In genomic region chr16:25126820-25127232, GRCh38 we compare ENCODE assay signal across 9 cellular contexts. TPM values are rescaled to one million over a fixed set of nuclear protein-coding genes. Genes with fewer than 3 reads are reported as not detected.
DNase-seq lines count a peak whose midpoint lies in the region; ATAC-seq and TF ChIP-seq lines count a peak whose summit lies in the region.
"Had no signal": no experiment of that assay in that cellular context is flagged by ENCODE, and none has a peak within 500 bp of the region (broad histone marks: within the 10 kb centered on the region; RNA-seq: fewer than 3 reads in every experiment).

No MANE protein-coding gene starts in this region.

- peaks cover 16 to 35% (median 34%) of the 10 kb centered on the region in 4 donors for H3K4me1 Mint-ChIP-seq in naive thymus-derived CD8-positive, alpha-beta T cell

- H3K9ac ChIP-seq in SU-DHL-6 (ENCODE audit: low read length) (no peak overlapping the region), colonic mucosa (ENCODE audit: low read depth in 2 of 2, low read length in 2 of 2) (no peak overlapping the region)

- H3F3A ChIP-seq in SU-DHL-6 (ENCODE audit: insufficient read depth), result no peaks in the 10 kb centered on the region

- peak; percentile 43 to 58 for ATAC-seq in naive thymus-derived CD8-positive, alpha-beta T cell
- ATAC-seq in GM21529 (IDR thresholded peaks at IDR 0.05; ENCODE audit: unreplicated experiment) (no peak), HG02610 (IDR thresholded peaks at IDR 0.05; ENCODE audit: unreplicated experiment) (no peak)

- H3K4me2 ChIP-seq in SU-DHL-6 (ENCODE audit: low read depth, low read length, poor library complexity, severe bottlenecking), result no peak overlapping the region

- no peaks in the 10 kb centered on the region for H3K79me2 ChIP-seq in SU-DHL-6 (ENCODE audit: insufficient read depth, low read length)

- H3K4me3 Mint-ChIP-seq in naive thymus-derived CD8-positive, alpha-beta T cell, result no peak overlapping the region

- peak; percentile 40 for TF ChIP-seq CTCF in SU-DHL-6 (IDR thresholded peaks at IDR 0.05; ENCODE audit: insufficient read depth, low read length, poor library complexity, severe bottlenecking)
- TF ChIP-seq CTCF in colonic mucosa (IDR thresholded peaks at IDR 0.05), result peak; percentile 66

- no peak overlapping the region for H3K4me3 ChIP-seq in SU-DHL-6 (ENCODE audit: insufficient read depth, low read length, poor library complexity, severe bottlenecking)
- no peak overlapping the region for H3K4me3 ChIP-seq in colonic mucosa

- DNase-seq in COLO829 (ENCODE audit: low spot score) (peak; percentile 75), HPDE6-E6E7 (ENCODE audit: extremely low spot score) (peak; percentile 69), colonic mucosa (peak; percentile 78), GM19238 (ENCODE audit: insufficient read length, low spot score) (no peak)
- DNase-seq in naive thymus-derived CD8-positive, alpha-beta T cell, result peak in 3 of 10 donors; percentile 21 to 31 (median 30)
- DNase-seq: naive B cell had no signal

- POLR2A ChIA-PET in naive thymus-derived CD8-positive, alpha-beta T cell (lab: Charles Lee), result no interaction called here

- H3K27ac Mint-ChIP-seq in naive thymus-derived CD8-positive, alpha-beta T cell, result peak overlapping the region in 7 of 10 donors; percentile 2 to 61 (median 43)

- no peaks in the 10 kb centered on the region for H3K9me3 Mint-ChIP-seq in naive thymus-derived CD8-positive, alpha-beta T cell
- H3K9me3 Mint-ChIP-seq: naive B cell had no signal

- H3K4me1 ChIP-seq in colonic mucosa, result no peaks in the 10 kb centered on the region

- peaks cover 0 to 52% (median 13%) of the 10 kb centered on the region in 3 donors for H3K36me3 Mint-ChIP-seq in naive thymus-derived CD8-positive, alpha-beta T cell

- H3K27ac ChIP-seq in SU-DHL-6 (ENCODE audit: low read depth, low read length) (no peak overlapping the region), colonic mucosa (no peak overlapping the region)

- no peaks in the 10 kb centered on the region for H3K9me2 ChIP-seq in SU-DHL-6 (replicated peaks; ENCODE audit: insufficient read depth, low read length)

- H3K36me3 ChIP-seq in SU-DHL-6 (ENCODE audit: low read length), result peaks cover 4% of the 10 kb centered on the region; the same call in 1 of the 2 replicates
- H3K36me3 ChIP-seq in colonic mucosa, result no peaks in the 10 kb centered on the region

- H3K27me3 ChIP-seq in SU-DHL-6 (ENCODE audit: low read length) (no peaks in the 10 kb centered on the region), colonic mucosa (no peaks in the 10 kb centered on the region)

- no peaks in the 10 kb centered on the region for H3K9me3 ChIP-seq in SU-DHL-6 (ENCODE audit: insufficient read depth, low read length)
- no peaks in the 10 kb centered on the region for H3K9me3 ChIP-seq in colonic mucosa

- H2AFZ ChIP-seq in SU-DHL-6 (ENCODE audit: low read depth, low read length, severe bottlenecking), result no peak overlapping the region

- H4K20me1 ChIP-seq in SU-DHL-6 (ENCODE audit: low read depth, low read length), result no peaks in the 10 kb centered on the region

- intact Hi-C loops in colonic mucosa (cut with DNase I), result loop anchor here (2.0 kb wide), 2 partner anchors 72 to 98 kb away; no protein-coding TSS in a partner anchor

- no peaks in the 10 kb centered on the region for H3K27me3 Mint-ChIP-seq in naive thymus-derived CD8-positive, alpha-beta T cell
- H3K27me3 Mint-ChIP-seq: naive B cell had no signal

RNA-seq across cellular contexts. Expression of gene LCMT1, which starts 15.3 kb away (rescaled TPM):
- total RNA-seq in colonic mucosa, result 10 to 100 TPM; 46.9 to 47.6 TPM
- total RNA-seq in naive thymus-derived CD8-positive, alpha-beta T cell, result 10 to 100 TPM; 29.9 to 35.0 TPM
- 10 to 100 TPM; 38.7 to 41.4 (median 40.6) TPM for polyA plus RNA-seq in naive thymus-derived CD8-positive, alpha-beta T cell

Comparison
In these comparisons a context has a peak if more than half of its experiments do, and no peak if none do; other contexts are left out.
1. ATAC-seq: peak in naive thymus-derived CD8-positive, alpha-beta T cell (2 of 2); none in GM21529 (single experiment) and HG02610 (single experiment).